Comparison of ENCODE assay signal across 19 cellular contexts in genomic region chr1:158024737-158025136, GRCh38. TPM values are rescaled to one million over a fixed set of nuclear protein-coding genes. Genes with fewer than 3 reads are reported as not detected.
DNase-seq lines count a peak whose midpoint lies in the region; ATAC-seq and TF ChIP-seq lines count a peak whose summit lies in the region.
"Had no signal": no experiment of that assay in that cellular context is flagged by ENCODE, and none has a peak within 500 bp of the region (broad histone marks: within the 10 kb centered on the region; RNA-seq: fewer than 3 reads in every experiment).

No MANE protein-coding gene starts in this region.

- no peaks in the 10 kb centered on the region for H3K27me3 ChIP-seq in AG04450 (ENCODE audit: control insufficient read depth, insufficient read depth, low read length)
- H3K27me3 ChIP-seq in WERI-Rb-1 (ENCODE audit: insufficient read depth, low read depth, severe bottlenecking), result no peaks in the 10 kb centered on the region
- no peaks in the 10 kb centered on the region for H3K27me3 ChIP-seq in sigmoid colon
- H3K27me3 ChIP-seq in Peyer's patch, result no peaks in the 10 kb centered on the region
- H3K27me3 ChIP-seq: brain microvascular endothelial cell had no signal

- ATAC-seq in left ventricle myocardium superior (peak; percentile 47), mucosa of descending colon (no peak)
- ATAC-seq: K562; stimulated activated naive CD8-positive, alpha-beta T cell treated with anti-CD3 and anti-CD28 coated beads, Interleukin-15, amount 100 ng/mL, for 72 hours had no signal

- H3K4me1 ChIP-seq in sigmoid colon (peaks cover 0 to 97% (median 91%) of the 10 kb centered on the region in 4 donors), Peyer's patch (peaks cover 0 to 34% (median 1%) of the 10 kb centered on the region in 4 donors), mucosa of descending colon (ENCODE audit: low read depth) (peaks cover 17% of the 10 kb centered on the region)

- peaks cover 4% of the 10 kb centered on the region for H3K36me3 ChIP-seq in WERI-Rb-1
- no peaks in the 10 kb centered on the region for H3K36me3 ChIP-seq in sigmoid colon
- no peaks in the 10 kb centered on the region for H3K36me3 ChIP-seq in Peyer's patch
- H3K36me3 ChIP-seq in mucosa of descending colon (ENCODE audit: low read depth), result no peaks in the 10 kb centered on the region
- H3K36me3 ChIP-seq: brain microvascular endothelial cell had no signal

- H3K27ac ChIP-seq in AG04450 (ENCODE audit: low read depth, low read length) (peak overlapping the region; percentile 11), WERI-Rb-1 (peak overlapping the region; percentile 70), sigmoid colon (peak overlapping the region; percentile 34 to 96 (median 56)), Peyer's patch (peak overlapping the region in 2 of 4 donors; percentile 9 to 40)
- H3K27ac ChIP-seq: brain microvascular endothelial cell, SK-N-MC, VCaP had no signal

- intact Hi-C loops in left ventricle myocardium superior (cut with micrococcal nuclease), result no loop called here
- intact Hi-C loops in sigmoid colon (cut with DNase I), result no loop called here
- intact Hi-C loops in mucosa of descending colon (cut with DNase I, micrococcal nuclease), result loop anchor here in 1 of 2 donors (10.0 kb wide), 1 partner anchor 50 kb away; no protein-coding TSS in a partner anchor

- H3K4me3 ChIP-seq in AG04450 (ENCODE audit: low read depth, low read length) (no peak overlapping the region), WERI-Rb-1 (ENCODE audit: low read depth, low read length) (no peak overlapping the region), sigmoid colon (no peak overlapping the region), Peyer's patch (no peak overlapping the region), mucosa of descending colon (no peak overlapping the region)
- H3K4me3 ChIP-seq: K562, SK-N-MC had no signal

- H3K9me3 ChIP-seq in AG04450 (ENCODE audit: control insufficient read depth, insufficient read depth, low read length), result no peaks in the 10 kb centered on the region
- no peaks in the 10 kb centered on the region for H3K9me3 ChIP-seq in WERI-Rb-1 (ENCODE audit: severe bottlenecking)
- no peaks in the 10 kb centered on the region for H3K9me3 ChIP-seq in sigmoid colon
- no peaks in the 10 kb centered on the region for H3K9me3 ChIP-seq in Peyer's patch
- H3K9me3 ChIP-seq in mucosa of descending colon, result no peaks in the 10 kb centered on the region

- CTCF ChIA-PET in AG04450 (lab: Charles Lee), result interaction anchor here (0.7 kb wide), 1 partner anchor 12 kb away, joined by 3 read pairs; no protein-coding TSS in a partner anchor

- TF ChIP-seq CTCF in AG04450 (IDR thresholded peaks at IDR 0.05; ENCODE audit: low read depth, low read length) (no peak), WERI-Rb-1 (IDR thresholded peaks at IDR 0.05; ENCODE audit: low read depth, low read length) (no peak), sigmoid colon (IDR thresholded peaks at IDR 0.05) (no peak), Peyer's patch (IDR thresholded peaks at IDR 0.05) (no peak), mucosa of descending colon (IDR thresholded peaks at IDR 0.05) (no peak)

- DNase-seq in AG04450 (ENCODE audit: low read depth, low spot score), result no peak
- DNase-seq in WERI-Rb-1, result no peak
- DNase-seq in left ventricle myocardium superior, result peak; percentile 55
- DNase-seq in sigmoid colon, result no peak
- DNase-seq in Peyer's patch, result no peak
- DNase-seq in GOT3 (lab: John Stamatoyannopoulos, UW), result no peak
- DNase-seq in activated CD4-positive, alpha-beta T cell treated with anti-CD3 and anti-CD28 coated beads for 1 hour, result no peak
- no peak for DNase-seq in mucosa of descending colon
- DNase-seq: activated effector memory CD4-positive, alpha-beta T cell treated with anti-CD3 and anti-CD28 coated beads, Interleukin-2, amount 50 U/mL, for 16 hours; brain microvascular endothelial cell; COR-L47; effector CD4-positive, alpha-beta T cell; foreskin fibroblast; midbrain; NCI-H1092; stimulated activated naive CD8-positive, alpha-beta T cell treated with anti-CD3 and anti-CD28 coated beads, Interleukin-15, amount 100 ng/mL, for 72 hours had no signal

- TF ChIP-seq EP300 in sigmoid colon (IDR thresholded peaks at IDR 0.05), result no peak

- POLR2A ChIA-PET in AG04450 (lab: Yijun Ruan, JAX), result no interaction called here

- TF ChIP-seq POLR2A in sigmoid colon (IDR thresholded peaks at IDR 0.05), result no peak
- no peak for TF ChIP-seq POLR2A in Peyer's patch (IDR thresholded peaks at IDR 0.05)

- WGBS in sigmoid colon, 2 donors, result 83 to 89% methylated on average over 7 of the region's 7 CpGs

RNA-seq across cellular contexts. Expression of gene KIRREL1, which starts 31.3 kb away (rescaled TPM):
- polyA plus RNA-seq in AG04450 (2011; rRNA removed), result 42.3 and 53.7 TPM in 2 replicates
- 96.0 and 123 TPM in 2 replicates for polyA minus RNA-seq in AG04450 (2011; rRNA and poly(A)+ RNA removed)
- 10.0 TPM for total RNA-seq in left ventricle myocardium superior
- 10 to 100 TPM; 29.0 to 57.0 (median 44.0) TPM for total RNA-seq in sigmoid colon
- 10 to 100 TPM in 1 of 3 donors, 1 to 10 TPM in 1, under 1 TPM in 1; 0.92 to 11.5 (median 1.8) TPM for polyA plus RNA-seq in sigmoid colon
- 10 to 100 TPM in 3 of 4 donors, 1 to 10 TPM in 1; 2.8 to 29.7 (median 11.1) TPM for total RNA-seq in Peyer's patch
- total RNA-seq in mucosa of descending colon, result 10 to 100 TPM in 2 of 3 donors, 1 to 10 TPM in 1; 3.4 to 29.5 (median 13.5) TPM
